ENCODE assay signal across 17 cellular contexts in genomic region chr9:106179181-106179580, GRCh38.
A peak's percentile ranks its signal among the peaks of the same experiment; 100 is the strongest.
DNase-seq lines count a peak whose midpoint lies in the region; ATAC-seq, FAIRE-seq and TF ChIP-seq lines count a peak whose summit lies in the region.
"Had no signal": no experiment of that assay in that cellular context is flagged by ENCODE, and none has a peak within 500 bp of the region (broad histone marks: within the 10 kb centered on the region; RNA-seq: fewer than 3 reads in every experiment).

No MANE protein-coding gene starts in this region.

- no peak overlapping the region for H3K4me3 ChIP-seq in kidney (ENCODE audit: low read length in 2 of 2)
- H3K4me3 ChIP-seq: BLaER1 had no signal

- H3K4me1 Mint-ChIP-seq in nephron = no peaks in the 10 kb centered on the region
- H3K4me1 Mint-ChIP-seq: CD8-positive, alpha-beta memory T cell had no signal

- FAIRE-seq in kidney (lab: Jason Lieb, UNC) = peak; percentile 85
- FAIRE-seq: GM12891 had no signal

- no peak overlapping the region for H3K4me3 Mint-ChIP-seq in nephron
- H3K4me3 Mint-ChIP-seq: CD8-positive, alpha-beta memory T cell; H9 had no signal

- H3K36me3 ChIP-seq in kidney (ENCODE audit: control insufficient read depth in 1 of 2, insufficient read depth in 2 of 2, low read length in 2 of 2) = no peaks in the 10 kb centered on the region
- H3K36me3 ChIP-seq: BLaER1 had no signal

- no peak overlapping the region for H3K9ac ChIP-seq in kidney (ENCODE audit: low read length in 2 of 2)
- H3K9ac ChIP-seq: BLaER1 had no signal

- H3K9me3 Mint-ChIP-seq in nephron = no peaks in the 10 kb centered on the region
- H3K9me3 Mint-ChIP-seq: H9 had no signal

- H3K27ac Mint-ChIP-seq in nephron = peak overlapping the region; percentile 32 to 82 (median 50)
- H3K27ac Mint-ChIP-seq: CD8-positive, alpha-beta memory T cell; H9 had no signal

- H3K27ac ChIP-seq in kidney (ENCODE audit: low read depth in 2 of 2, low read length in 2 of 2) = no peak overlapping the region
- H3K27ac ChIP-seq: 22Rv1, BLaER1 had no signal

- intact Hi-C loops in kidney (cut with DNase I) = no loop called here

- no peaks in the 10 kb centered on the region for H3K9me3 ChIP-seq in kidney (ENCODE audit: control insufficient read depth in 1 of 2, low read length in 2 of 2)
- H3K9me3 ChIP-seq: BLaER1 had no signal

- no peaks in the 10 kb centered on the region for H3K36me3 Mint-ChIP-seq in nephron (ENCODE audit: low read depth)
- H3K36me3 Mint-ChIP-seq: CD8-positive, alpha-beta memory T cell had no signal

- H3K4me1 ChIP-seq in kidney (ENCODE audit: control insufficient read depth in 1 of 2, insufficient read depth in 1 of 2, low read depth in 1 of 2, low read length in 2 of 2) = peaks cover 0 to 3% of the 10 kb centered on the region in 2 donors
- H3K4me1 ChIP-seq: BLaER1 had no signal

- no peaks in the 10 kb centered on the region for H3K27me3 Mint-ChIP-seq in nephron (ENCODE audit: low read depth)
- H3K27me3 Mint-ChIP-seq: CD8-positive, alpha-beta memory T cell had no signal

- TF ChIP-seq CTCF in kidney (IDR thresholded peaks at IDR 0.05; ENCODE audit: borderline replicate concordance, extremely low read depth, insufficient read depth) (no peak), nephron (IDR thresholded peaks at IDR 0.05; ENCODE audit: unreplicated experiment in 3 of 3) (no peak)

- DNase-seq in DMS53 (lab: John Stamatoyannopoulos, UW) (peak; percentile 3), DMS53 treated with DMSO at 0.1 percent for 48 hours (lab: John Stamatoyannopoulos, UW; ENCODE audit: unreplicated experiment) (no peak), HuH-7.5 (ENCODE audit: low spot score) (peak; percentile 7), kidney (no peak), NCI-H1436 (lab: John Stamatoyannopoulos, UW) (no peak), cerebellar nuclear complex (lab: John Stamatoyannopoulos, UW) (no peak)
- DNase-seq: AML-193; CD8-positive, alpha-beta memory T cell; DMS79; GOT3; H9; IMR-90 had no signal

- no peak for ATAC-seq in GM19324 (IDR thresholded peaks at IDR 0.05; ENCODE audit: low FRiP score, unreplicated experiment)

Comparison
In these comparisons a context has a peak if more than half of its experiments do, and no peak if none do; other contexts are left out.
1. DNase-seq: peak in DMS53 (single experiment) and HuH-7.5 (single experiment); none in DMS53 treated with DMSO at 0.1 percent for 48 hours (single experiment), kidney (single experiment), NCI-H1436 (single experiment) and cerebellar nuclear complex (0 of 2).